Comparison of ENCODE assay signal across 31 cellular contexts in the genomic region with DNA sequence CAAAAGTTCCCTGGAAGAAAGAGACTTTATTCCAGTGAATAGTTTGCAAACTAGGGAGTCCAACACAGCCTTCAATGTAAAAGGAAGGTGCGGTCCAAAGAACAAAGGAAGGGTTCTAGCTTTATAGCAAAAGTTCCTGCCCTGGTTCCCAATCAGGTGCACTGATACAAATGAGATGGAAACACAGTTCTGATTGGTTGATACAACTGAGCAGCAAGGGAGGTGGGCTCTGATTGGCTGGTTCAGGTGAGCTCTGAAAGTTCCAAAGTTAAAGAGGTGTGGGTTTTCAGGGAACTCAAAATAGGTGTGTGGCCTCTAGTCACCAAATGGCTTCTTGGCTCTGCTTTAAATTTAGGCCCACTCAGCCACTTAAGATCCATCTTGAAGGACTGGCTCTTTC. TPM values are rescaled to one million over a fixed set of nuclear protein-coding genes. Genes with fewer than 3 reads are reported as not detected.
DNase-seq lines count a peak whose midpoint lies in the region; ATAC-seq, FAIRE-seq and TF ChIP-seq lines count a peak whose summit lies in the region.
"Had no signal": no experiment of that assay in that cellular context is flagged by ENCODE, and none has a peak within 500 bp of the region (broad histone marks: within the 10 kb centered on the region; RNA-seq: fewer than 3 reads in every experiment).

No MANE protein-coding gene starts in this region.

- no peaks in the 10 kb centered on the region for H3K9me1 ChIP-seq in K562 (ENCODE audit: control insufficient read depth, insufficient read depth, low read length)

- H2BK15ac ChIP-seq in mesendoderm (replicated peaks; ENCODE audit: low read depth), result no peak overlapping the region

- no peak overlapping the region for H2AK5ac ChIP-seq in mesendoderm (ENCODE audit: low read length)

- no peak for TF ChIP-seq RAD21 in K562 (CRISPR knock-in tag; conservative IDR thresholded peaks at IDR 0.05 in 1 of 2, IDR thresholded peaks at IDR 0.05 in 1 of 2)

- H3K27me3 ChIP-seq in K562 (ENCODE audit: control insufficient read depth in 2 of 2, insufficient read depth in 2 of 2, low read length in 2 of 2) (no peaks in the 10 kb centered on the region), mesendoderm (ENCODE audit: insufficient read depth, low read length, poor library complexity) (no peaks in the 10 kb centered on the region), left ventricle myocardium inferior (ENCODE audit: low read depth) (no peaks in the 10 kb centered on the region)
- H3K27me3 ChIP-seq: cardiac muscle cell, neutrophil had no signal

- H4K8ac ChIP-seq in mesendoderm (ENCODE audit: low read depth, low read length), result no peak overlapping the region

- H3K79me2 ChIP-seq in K562 (ENCODE audit: control insufficient read depth, insufficient read depth, low read length) (peaks cover 14% of the 10 kb centered on the region), mesendoderm (ENCODE audit: control insufficient read depth, insufficient read depth, low read length) (no peaks in the 10 kb centered on the region)

- TF ChIP-seq POLR2A in K562 (conservative IDR thresholded peaks at IDR 0.05), result no peak

- TF ChIP-seq EP300 in K562 (IDR thresholded peaks at IDR 0.05; ENCODE audit: low read length), result no peak

- DNase-seq in NCI-H82 (lab: John Stamatoyannopoulos, UW) (peak; percentile 17), NCI-H82 treated with DMSO at 0.1 percent for 48 hours (lab: John Stamatoyannopoulos, UW; ENCODE audit: unreplicated experiment) (no peak), HTR-8/SVneo (ENCODE audit: insufficient read length, low spot score) (no peak), K562 (ENCODE audit: extremely low read depth in 1 of 4, low spot score in 3 of 4) (peak; percentile 37 to 71 (median 65)), mesendoderm (peak; percentile 49), foreskin melanocyte (no peak), left ventricle myocardium inferior (no peak), 8988T (no peak)
- DNase-seq: activated T-cell treated with anti-CD3 and anti-CD28 coated beads, Interleukin-2, amount 50 U/mL, for 48 hours; AML-193; CD4-positive, CD25-positive, alpha-beta regulatory T cell; KG1; midbrain; MM.1S; naive thymus-derived CD4-positive, alpha-beta T cell; NCI-H1417; NCI-H2029 treated with DMSO at 0.1 percent for 48 hours; NCI-H226; NCI-H526 treated with DMSO at 0.1 percent for 48 hours; posterior cingulate gyrus; right cardiac atrium; SIG-M5; stimulated activated CD4-positive, alpha-beta T cell treated with anti-CD3 and anti-CD28 coated beads, Interleukin-1b, Interleukin-23, amount 100 ng/mL, for 48 hours; stimulated activated naive CD8-positive, alpha-beta T cell treated with anti-CD3 and anti-CD28 coated beads, Interleukin-15, Interleukin-2, amounts not matched to agents 100 U/mL and 50 U/mL, for 24 hours had no signal

- H3K4me3 ChIP-seq in K562 (no peak overlapping the region), mesendoderm (ENCODE audit: low read length) (no peak overlapping the region), left ventricle myocardium inferior (no peak overlapping the region)
- H3K4me3 ChIP-seq: A549, cardiac muscle cell had no signal

- H2AFZ ChIP-seq in K562 (ENCODE audit: low read depth, low read length), result no peak overlapping the region

- no peaks in the 10 kb centered on the region for H3K79me1 ChIP-seq in mesendoderm (ENCODE audit: low read length)

- no peak overlapping the region for H2BK120ac ChIP-seq in mesendoderm (ENCODE audit: low read depth, low read length)

- CTCF ChIA-PET in K562 (lab: Yijun Ruan, JAX; ENCODE audit: low intra/inter-chr PET ratio), result no interaction called here

- no peaks in the 10 kb centered on the region for H3K9me3 ChIP-seq in K562 (replicated peaks; ENCODE audit: control insufficient read depth, insufficient read depth, low read depth, low read length)
- no peaks in the 10 kb centered on the region for H3K9me3 ChIP-seq in left ventricle myocardium inferior (replicated peaks)
- H3K9me3 ChIP-seq: A549, neutrophil had no signal

- H3K27ac ChIP-seq in K562 (ENCODE audit: extremely low read depth, low read depth, low read length) (no peak overlapping the region), mesendoderm (ENCODE audit: low read depth, low read length) (no peak overlapping the region), left ventricle myocardium inferior (replicated peaks) (no peak overlapping the region)
- H3K27ac ChIP-seq: A549, cardiac muscle cell, neutrophil had no signal

- no peak overlapping the region for H3K4ac ChIP-seq in mesendoderm (ENCODE audit: low read depth, low read length)

- no peak overlapping the region for H3K18ac ChIP-seq in mesendoderm (ENCODE audit: low read length)

- 93% methylated on average over 1 of the region's 1 CpG for WGBS in K562 (ENCODE audit: insufficient coverage, low coverage, missing lambda C conversion rate)
- no CpG with 5 or more reads among the region's 1 CpG for WGBS in mesendoderm (ENCODE audit: extremely low coverage, insufficient coverage, low lambda C conversion rate)

- H4K5ac ChIP-seq in mesendoderm (ENCODE audit: low read length), result no peak overlapping the region

- BruUV-seq in K562 (replicated peaks; lab: Mats Ljungman, UMichigan), result no TSS peak

- no peak for TF ChIP-seq CTCF in K562 (IDR thresholded peaks at IDR 0.05 in 2 of 3, conservative IDR thresholded peaks at IDR 0.05 in 1 of 3; ENCODE audit: insufficient read depth in 2 of 3, low read depth in 1 of 3, low read length in 3 of 3)
- TF ChIP-seq CTCF in left ventricle myocardium inferior (IDR thresholded peaks at IDR 0.05; ENCODE audit: borderline replicate concordance), result no peak

- H3K36me3 ChIP-seq in K562 (ENCODE audit: control insufficient read depth, insufficient read depth, low read length) (no peaks in the 10 kb centered on the region), mesendoderm (ENCODE audit: control insufficient read depth, insufficient read depth, low read length) (no peaks in the 10 kb centered on the region), left ventricle myocardium inferior (no peaks in the 10 kb centered on the region)
- H3K36me3 ChIP-seq: cardiac muscle cell, neutrophil had no signal

- no peak overlapping the region for H3K56ac ChIP-seq in mesendoderm (ENCODE audit: low read length)

- no peak for ATAC-seq in K562
- ATAC-seq: naive thymus-derived CD4-positive, alpha-beta T cell; Panc1; right cardiac atrium; stimulated activated naive CD8-positive, alpha-beta T cell treated with anti-CD3 and anti-CD28 coated beads, Interleukin-15, Interleukin-2, amounts not matched to agents 100 U/mL and 50 U/mL, for 24 hours had no signal

- H3K4me1 ChIP-seq in K562 (replicated peaks in 1 of 2; ENCODE audit: control insufficient read depth in 2 of 2, insufficient read depth in 2 of 2, low read length in 2 of 2) (peaks cover 11 to 12% of the 10 kb centered on the region in 2 experiments; a peak in 4 of 5 replicates), mesendoderm (ENCODE audit: control insufficient read depth, low read depth, low read length) (no peaks in the 10 kb centered on the region), left ventricle myocardium inferior (peaks cover 21% of the 10 kb centered on the region)

- intact Hi-C loops in K562 (cut with micrococcal nuclease), result loop anchor here (5.0 to 10.0 kb wide), 2 partner anchors 53 to 200 kb away; no protein-coding TSS in a partner anchor
- intact Hi-C loops in left ventricle myocardium inferior (cut with micrococcal nuclease), result no loop called here

- H3K23ac ChIP-seq in mesendoderm (ENCODE audit: low read length), result no peak overlapping the region

- no peaks in the 10 kb centered on the region for H4K20me1 ChIP-seq in K562 (replicated peaks; ENCODE audit: control insufficient read depth, insufficient read depth, low read length)

- no peak overlapping the region for H2BK5ac ChIP-seq in mesendoderm (ENCODE audit: low read length)

- H3K4me2 ChIP-seq in K562 (ENCODE audit: insufficient read depth, low read length) (no peak overlapping the region), mesendoderm (ENCODE audit: low read length) (no peak overlapping the region)
- H3K4me2 ChIP-seq: A549 had no signal

- in situ Hi-C loops in K562 (cut with MboI), result loop anchor here (10.0 kb wide), 1 partner anchor 310 kb away; a partner anchor contains a TSS

- H3K9ac ChIP-seq in K562 (ENCODE audit: insufficient read depth in 1 of 2, low read depth in 2 of 2, low read length in 2 of 2) (no peak overlapping the region), mesendoderm (ENCODE audit: low read length) (no peak overlapping the region)

- POLR2A ChIA-PET in K562 (lab: Yijun Ruan, JAX), result no interaction called here

- FAIRE-seq in HTR-8/SVneo (lab: Jason Lieb, UNC), result peak; percentile 51
- peak; percentile 73 for FAIRE-seq in K562 (lab: Jason Lieb, UNC)
- FAIRE-seq: A549, astrocyte, colon, GM18507 had no signal

TF ChIP-seq in K562, 482 proteins besides CTCF, POLR2A, EP300 and RAD21 (continues in another document):
- no peak for TF ChIP-seq ZSCAN29 (IDR thresholded peaks at IDR 0.05)

RNA-seq across cellular contexts. Expression of a gene that starts 43.1 kb away (rescaled TPM):
- 85.5 and 109 TPM in 2 replicates for total RNA-seq in K562 (2011; cell fraction: chromatin; rRNA removed; ENCODE audit: low replicate concordance)
- total RNA-seq in K562 (2011; cell fraction: nucleolus; rRNA removed), result 93.4 and 102 TPM in 2 replicates
- 98.7 and 106 TPM in 2 replicates for total RNA-seq in K562 (2011; cell fraction: nucleoplasm; rRNA removed)
- total RNA-seq in K562 (2014; rRNA removed) (11.9 and 12.1 TPM in 2 replicates), K562 (2014; rRNA removed; fragmentation: Illumina TruSeq; extraction: Trizol) (11.6 and 12.7 TPM in 2 replicates), K562 (2015; rRNA removed; fragmentation: Illumina TruSeq; extraction: Trizol) (11.2 and 11.4 TPM in 2 replicates), K562 (2021) (14.2 and 14.3 TPM in 2 replicates), left ventricle myocardium inferior (80.5 TPM)
- polyA plus RNA-seq in K562 (2011; rRNA removed) (50.0 and 59.7 TPM in 2 replicates), K562 (2014; fragmentation: Illumina TruSeq; extraction: Trizol) (10.7 and 12.5 TPM in 2 replicates), K562 (2014; fragmentation: Nextera tagmentation; extraction: Ambion mirVana) (10 to 100 TPM; 17.9 to 29.2 TPM), K562 (2014; rRNA removed) (9.6 and 10.7 TPM in 2 replicates)
- polyA plus RNA-seq in K562 (2011; cell fraction: cytosol; rRNA removed), result 34.9 and 51.8 TPM in 2 replicates
- polyA plus RNA-seq in K562 (2011; cell fraction: nucleus; rRNA removed), result 59.8 and 76.7 TPM in 2 replicates
- polyA plus RNA-seq in K562 (2012), result 20.8 and 31.5 TPM in 2 replicates
- 50.0 and 59.9 TPM in 2 replicates for polyA minus RNA-seq in K562 (2011; rRNA and poly(A)+ RNA removed)
- polyA minus RNA-seq in K562 (2011; cell fraction: cytosol; rRNA and poly(A)+ RNA removed), result 21.2 and 21.5 TPM in 2 replicates
- polyA minus RNA-seq in K562 (2011; cell fraction: nucleus; rRNA and poly(A)+ RNA removed), result 18.2 and 27.4 TPM in 2 replicates
- 1.7 TPM for polyA plus RNA-seq in mesendoderm (2013, experiment 1 of 2)
- polyA plus RNA-seq in mesendoderm (2013, experiment 2 of 2), result 1.8 TPM
- total RNA-seq: CD4-positive, CD25-positive, alpha-beta regulatory T cell had no signal
- polyA plus RNA-seq: CD4-positive, CD25-positive, alpha-beta regulatory T cell; naive thymus-derived CD4-positive, alpha-beta T cell had no signal

Comparison
In these comparisons a context has a peak if more than half of its experiments do, and no peak if none do; other contexts are left out.
1. DNase-seq: peak in NCI-H82 (single experiment), K562 (4 of 4) and mesendoderm (single experiment); none in NCI-H82 treated with DMSO at 0.1 percent for 48 hours (single experiment), HTR-8/SVneo (single experiment), foreskin melanocyte (single experiment), left ventricle myocardium inferior (single experiment) and 8988T (single experiment).